1 cellular context compared by ENCODE assay signal in the genomic region with DNA sequence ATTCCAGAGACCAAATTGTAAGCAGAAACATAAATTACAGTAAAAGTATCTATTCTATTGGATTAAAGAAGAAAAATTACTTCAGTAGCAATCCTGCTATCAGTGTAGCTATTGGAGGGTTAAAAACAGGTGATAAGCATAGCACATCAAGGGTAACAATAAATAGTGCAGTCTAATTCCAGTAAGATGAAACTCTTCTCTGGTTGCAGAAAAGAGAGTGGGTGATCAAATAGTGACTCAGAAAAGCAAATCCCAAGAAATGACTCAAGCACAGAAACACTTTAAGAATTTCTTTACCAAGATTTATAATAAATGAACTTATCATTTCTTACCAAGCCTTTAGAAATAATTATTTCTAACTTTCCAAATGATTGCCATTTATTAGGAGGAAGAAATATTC.
TF ChIP-seq lines count a peak whose summit lies in the region.

No MANE protein-coding gene starts in this region.

TF ChIP-seq in SK-N-SH, 30 proteins besides CTCF, POLR2A, EP300 and RAD21 (continued from another document):
- TF ChIP-seq, protein P1, sequence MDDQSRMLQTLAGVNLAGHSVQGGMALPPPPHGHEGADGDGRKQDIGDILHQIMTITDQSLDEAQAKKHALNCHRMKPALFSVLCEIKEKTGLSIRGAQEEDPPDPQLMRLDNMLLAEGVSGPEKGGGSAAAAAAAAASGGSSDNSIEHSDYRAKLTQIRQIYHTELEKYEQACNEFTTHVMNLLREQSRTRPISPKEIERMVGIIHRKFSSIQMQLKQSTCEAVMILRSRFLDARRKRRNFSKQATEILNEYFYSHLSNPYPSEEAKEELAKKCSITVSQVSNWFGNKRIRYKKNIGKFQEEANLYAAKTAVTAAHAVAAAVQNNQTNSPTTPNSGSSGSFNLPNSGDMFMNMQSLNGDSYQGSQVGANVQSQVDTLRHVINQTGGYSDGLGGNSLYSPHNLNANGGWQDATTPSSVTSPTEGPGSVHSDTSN (IDR thresholded peaks at IDR 0.05) = peak; percentile 64
- TF ChIP-seq FOSL2 (IDR thresholded peaks at IDR 0.05; ENCODE audit: borderline replicate concordance, low read depth) (peak; percentile 93; the same call in 1 of the 2 replicates), MEF2A (IDR thresholded peaks at IDR 0.05; ENCODE audit: borderline replicate concordance, low read depth) (0 out of 2 replicates have a peak, but pooled peaks have one; percentile 9), NFIC (IDR thresholded peaks at IDR 0.05; ENCODE audit: borderline replicate concordance) (peak; percentile 33; the same call in 1 of the 2 replicates), TEAD4 (IDR thresholded peaks at IDR 0.05; ENCODE audit: borderline replicate concordance, insufficient read depth) (peak; percentile 75; the same call in 1 of the 2 replicates)
